ENCODE assay signal across 1 cellular context in the genomic region with DNA sequence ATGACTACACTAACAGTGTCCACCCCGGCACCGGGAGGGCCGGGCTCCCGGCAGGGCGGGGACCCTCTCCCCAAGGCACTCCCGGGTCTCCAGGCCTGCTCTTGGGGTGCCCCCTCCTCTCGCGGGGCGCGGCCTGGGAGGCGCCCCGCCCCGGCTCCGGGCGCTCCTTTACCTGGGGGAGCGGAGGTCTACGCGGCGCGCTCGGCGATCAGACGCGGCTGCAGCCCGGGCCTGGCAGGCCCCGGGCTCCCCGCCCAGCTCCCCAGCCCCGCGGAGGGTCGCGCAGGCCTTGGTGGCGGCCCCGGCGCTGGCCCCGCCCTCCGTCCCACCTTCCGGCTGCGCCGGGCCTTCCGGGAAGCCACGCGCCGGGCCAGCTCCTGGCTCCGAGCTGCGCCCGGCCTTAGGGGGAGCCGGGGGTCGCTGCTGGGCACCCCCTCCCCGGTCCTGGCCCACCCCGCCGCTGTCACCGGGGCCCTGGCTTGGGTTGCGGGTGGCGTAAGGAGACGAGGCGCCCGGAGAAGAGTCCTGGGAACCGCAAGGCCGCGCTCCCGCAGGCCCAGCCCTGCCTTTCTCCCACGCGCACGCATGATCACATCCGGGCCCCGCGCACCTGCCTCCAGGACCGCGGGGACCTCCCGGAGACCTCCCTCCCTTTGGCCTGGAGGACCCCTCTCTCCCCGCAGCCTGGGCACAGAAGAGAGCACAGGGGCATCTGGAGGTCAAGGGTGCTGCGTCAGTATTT.
TF ChIP-seq lines count a peak whose summit lies in the region.

A gene (minus strand): TSS at position 309 of the 742 bp plus-strand sequence. CDS start 6,848 bp downstream, outside the sequence.

TF ChIP-seq in HepG2, 621 proteins besides CTCF, POLR2A, EP300 and RAD21 (continued from another document and continues in another):
- no peak for TF ChIP-seq GATAD2A (CRISPR knock-in tag; IDR thresholded peaks at IDR 0.05)
- TF ChIP-seq FOXK2 (IDR thresholded peaks at IDR 0.05) = no peak
- no peak for TF ChIP-seq ZMYM2 (CRISPR knock-in tag; IDR thresholded peaks at IDR 0.05)
- no peak for TF ChIP-seq DNMT3B (CRISPR knock-in tag; conservative IDR thresholded peaks at IDR 0.05)
- TF ChIP-seq ZNF44 (CRISPR knock-in tag; IDR thresholded peaks at IDR 0.05) = no peak
- TF ChIP-seq NAIF1 (CRISPR knock-in tag; IDR thresholded peaks at IDR 0.05; ENCODE audit: borderline replicate concordance) = no peak
- TF ChIP-seq RBM22 (optimal IDR thresholded peaks at IDR 0.05; ENCODE audit: low read length) = peak; percentile 40
- 0 out of 2 replicates have a peak, but pooled peaks have one; percentile 19 for TF ChIP-seq HNF4G (IDR thresholded peaks at IDR 0.05; ENCODE audit: borderline replicate concordance, low read depth, low read length)
- TF ChIP-seq HNF4G (CRISPR knock-in tag; IDR thresholded peaks at IDR 0.05; ENCODE audit: borderline replicate concordance, low read depth) = no peak
- no peak for TF ChIP-seq SYNCRIP (IDR thresholded peaks at IDR 0.05; ENCODE audit: insufficient read depth, low read depth, low read length)
- no peak for TF ChIP-seq RORA (CRISPR knock-in tag; IDR thresholded peaks at IDR 0.05)
- TF ChIP-seq HOXA3 (CRISPR knock-in tag; IDR thresholded peaks at IDR 0.05) = peak; percentile 46
- TF ChIP-seq ZNF839 (CRISPR knock-in tag; IDR thresholded peaks at IDR 0.05; ENCODE audit: borderline replicate concordance) = no peak
- TF ChIP-seq, protein P1, sequence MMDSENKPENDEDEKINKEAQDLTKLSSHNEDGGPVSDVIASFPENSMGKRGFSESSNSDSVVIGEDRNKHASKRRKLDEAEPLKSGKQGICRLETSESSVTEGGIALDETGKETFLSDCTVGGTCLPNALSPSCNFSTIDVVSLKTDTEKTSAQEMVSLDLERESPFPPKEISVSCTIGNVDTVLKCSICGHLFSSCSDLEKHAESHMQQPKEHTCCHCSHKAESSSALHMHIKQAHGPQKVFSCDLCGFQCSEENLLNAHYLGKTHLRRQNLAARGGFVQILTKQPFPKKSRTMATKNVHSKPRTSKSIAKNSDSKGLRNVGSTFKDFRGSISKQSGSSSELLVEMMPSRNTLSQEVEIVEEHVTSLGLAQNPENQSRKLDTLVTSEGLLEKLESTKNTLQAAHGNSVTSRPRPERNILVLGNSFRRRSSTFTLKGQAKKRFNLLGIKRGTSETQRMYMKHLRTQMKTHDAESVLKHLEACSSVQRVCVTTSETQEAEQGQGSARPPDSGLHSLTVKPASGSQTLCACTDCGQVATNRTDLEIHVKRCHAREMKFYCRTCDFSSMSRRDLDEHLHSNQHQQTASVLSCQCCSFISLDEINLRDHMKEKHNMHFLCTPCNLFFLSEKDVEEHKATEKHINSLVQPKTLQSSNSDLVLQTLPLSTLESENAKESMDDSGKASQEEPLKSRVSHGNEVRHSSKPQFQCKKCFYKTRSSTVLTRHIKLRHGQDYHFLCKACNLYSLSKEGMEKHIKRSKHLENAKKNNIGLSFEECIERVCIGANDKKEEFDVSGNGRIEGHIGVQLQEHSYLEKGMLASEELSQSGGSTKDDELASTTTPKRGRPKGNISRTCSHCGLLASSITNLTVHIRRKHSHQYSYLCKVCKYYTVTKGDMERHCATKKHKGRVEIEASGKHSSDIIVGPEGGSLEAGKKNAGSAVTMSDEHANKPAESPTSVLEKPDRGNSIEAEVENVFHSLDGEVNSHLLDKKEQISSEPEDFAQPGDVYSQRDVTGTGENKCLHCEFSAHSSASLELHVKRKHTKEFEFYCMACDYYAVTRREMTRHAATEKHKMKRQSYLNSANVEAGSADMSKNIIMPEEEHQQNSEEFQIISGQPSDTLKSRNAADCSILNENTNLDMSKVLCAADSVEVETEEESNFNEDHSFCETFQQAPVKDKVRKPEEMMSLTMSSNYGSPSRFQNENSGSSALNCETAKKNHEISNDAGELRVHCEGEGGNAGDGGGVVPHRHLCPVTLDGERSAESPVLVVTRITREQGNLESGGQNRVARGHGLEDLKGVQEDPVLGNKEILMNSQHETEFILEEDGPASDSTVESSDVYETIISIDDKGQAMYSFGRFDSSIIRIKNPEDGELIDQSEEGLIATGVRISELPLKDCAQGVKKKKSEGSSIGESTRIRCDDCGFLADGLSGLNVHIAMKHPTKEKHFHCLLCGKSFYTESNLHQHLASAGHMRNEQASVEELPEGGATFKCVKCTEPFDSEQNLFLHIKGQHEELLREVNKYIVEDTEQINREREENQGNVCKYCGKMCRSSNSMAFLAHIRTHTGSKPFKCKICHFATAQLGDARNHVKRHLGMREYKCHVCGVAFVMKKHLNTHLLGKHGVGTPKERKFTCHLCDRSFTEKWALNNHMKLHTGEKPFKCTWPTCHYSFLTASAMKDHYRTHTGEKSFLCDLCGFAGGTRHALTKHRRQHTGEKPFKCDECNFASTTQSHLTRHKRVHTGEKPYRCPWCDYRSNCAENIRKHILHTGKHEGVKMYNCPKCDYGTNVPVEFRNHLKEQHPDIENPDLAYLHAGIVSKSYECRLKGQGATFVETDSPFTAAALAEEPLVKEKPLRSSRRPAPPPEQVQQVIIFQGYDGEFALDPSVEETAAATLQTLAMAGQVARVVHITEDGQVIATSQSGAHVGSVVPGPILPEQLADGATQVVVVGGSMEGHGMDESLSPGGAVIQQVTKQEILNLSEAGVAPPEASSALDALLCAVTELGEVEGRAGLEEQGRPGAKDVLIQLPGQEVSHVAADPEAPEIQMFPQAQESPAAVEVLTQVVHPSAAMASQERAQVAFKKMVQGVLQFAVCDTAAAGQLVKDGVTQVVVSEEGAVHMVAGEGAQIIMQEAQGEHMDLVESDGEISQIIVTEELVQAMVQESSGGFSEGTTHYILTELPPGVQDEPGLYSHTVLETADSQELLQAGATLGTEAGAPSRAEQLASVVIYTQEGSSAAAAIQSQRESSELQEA (CRISPR knock-in tag; IDR thresholded peaks at IDR 0.05; ENCODE audit: not compliant biosample characterization) = no peak
- no peak for TF ChIP-seq JARID2 (CRISPR knock-in tag; IDR thresholded peaks at IDR 0.05; ENCODE audit: insufficient replicate concordance)
- TF ChIP-seq HHEX (CRISPR knock-in tag; IDR thresholded peaks at IDR 0.05) = no peak
- 0 out of 2 replicates have a peak, but pooled peaks have one; percentile 46 for TF ChIP-seq ZNF33B (CRISPR knock-in tag; IDR thresholded peaks at IDR 0.05)
- TF ChIP-seq ZNF552 (CRISPR knock-in tag; IDR thresholded peaks at IDR 0.05; ENCODE audit: borderline replicate concordance) = no peak
- no peak for TF ChIP-seq ZNF496 (CRISPR knock-in tag; IDR thresholded peaks at IDR 0.05; ENCODE audit: insufficient replicate concordance)
- TF ChIP-seq FOXJ3 (CRISPR knock-in tag; IDR thresholded peaks at IDR 0.05; ENCODE audit: borderline replicate concordance) = no peak
- no peak for TF ChIP-seq RELA (CRISPR knock-in tag; IDR thresholded peaks at IDR 0.05)
- no peak; the same call in 1 of the 2 replicates for TF ChIP-seq SP2 (CRISPR knock-in tag; IDR thresholded peaks at IDR 0.05)
- TF ChIP-seq HMG20B (CRISPR knock-in tag; conservative IDR thresholded peaks at IDR 0.05) = no peak
- no peak for TF ChIP-seq ZNF510 (CRISPR knock-in tag; IDR thresholded peaks at IDR 0.05; ENCODE audit: low read depth)
- no peak for TF ChIP-seq STAG1 (CRISPR knock-in tag; IDR thresholded peaks at IDR 0.05)
- TF ChIP-seq, protein P2, sequence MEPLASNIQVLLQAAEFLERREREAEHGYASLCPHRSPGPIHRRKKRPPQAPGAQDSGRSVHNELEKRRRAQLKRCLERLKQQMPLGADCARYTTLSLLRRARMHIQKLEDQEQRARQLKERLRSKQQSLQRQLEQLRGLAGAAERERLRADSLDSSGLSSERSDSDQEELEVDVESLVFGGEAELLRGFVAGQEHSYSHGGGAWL (CRISPR knock-in tag; IDR thresholded peaks at IDR 0.05) = peak; percentile 81; the same call in 1 of the 2 replicates
- TF ChIP-seq, protein P3, sequence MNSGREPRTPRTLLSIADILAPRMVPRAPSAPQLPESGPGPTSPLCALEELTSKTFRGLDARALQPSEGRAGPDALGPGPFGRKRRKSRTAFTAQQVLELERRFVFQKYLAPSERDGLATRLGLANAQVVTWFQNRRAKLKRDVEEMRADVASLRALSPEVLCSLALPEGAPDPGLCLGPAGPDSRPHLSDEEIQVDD (CRISPR knock-in tag; IDR thresholded peaks at IDR 0.05; ENCODE audit: borderline replicate concordance) = no peak
- no peak for TF ChIP-seq MAFK (conservative IDR thresholded peaks at IDR 0.05 in 1 of 2, IDR thresholded peaks at IDR 0.05 in 1 of 2; ENCODE audit: low read length in 2 of 2)
- TF ChIP-seq CENPT (CRISPR knock-in tag; IDR thresholded peaks at IDR 0.05; ENCODE audit: low read depth) = no peak
- peak; percentile 72; the same call in 1 of the 2 replicates for TF ChIP-seq ZNF543 (CRISPR knock-in tag; IDR thresholded peaks at IDR 0.05)
- TF ChIP-seq, protein P4, sequence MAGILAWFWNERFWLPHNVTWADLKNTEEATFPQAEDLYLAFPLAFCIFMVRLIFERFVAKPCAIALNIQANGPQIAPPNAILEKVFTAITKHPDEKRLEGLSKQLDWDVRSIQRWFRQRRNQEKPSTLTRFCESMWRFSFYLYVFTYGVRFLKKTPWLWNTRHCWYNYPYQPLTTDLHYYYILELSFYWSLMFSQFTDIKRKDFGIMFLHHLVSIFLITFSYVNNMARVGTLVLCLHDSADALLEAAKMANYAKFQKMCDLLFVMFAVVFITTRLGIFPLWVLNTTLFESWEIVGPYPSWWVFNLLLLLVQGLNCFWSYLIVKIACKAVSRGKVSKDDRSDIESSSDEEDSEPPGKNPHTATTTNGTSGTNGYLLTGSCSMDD (CRISPR knock-in tag; IDR thresholded peaks at IDR 0.05) = no peak
- TF ChIP-seq, protein P5, sequence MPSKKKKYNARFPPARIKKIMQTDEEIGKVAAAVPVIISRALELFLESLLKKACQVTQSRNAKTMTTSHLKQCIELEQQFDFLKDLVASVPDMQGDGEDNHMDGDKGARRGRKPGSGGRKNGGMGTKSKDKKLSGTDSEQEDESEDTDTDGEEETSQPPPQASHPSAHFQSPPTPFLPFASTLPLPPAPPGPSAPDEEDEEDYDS (CRISPR knock-in tag; IDR thresholded peaks at IDR 0.05) = no peak
- no peak for TF ChIP-seq RARG (CRISPR knock-in tag; IDR thresholded peaks at IDR 0.05; ENCODE audit: low read depth)
- TF ChIP-seq ZNF878 (CRISPR knock-in tag; IDR thresholded peaks at IDR 0.05) = no peak
- TF ChIP-seq SALL1 (CRISPR knock-in tag; IDR thresholded peaks at IDR 0.05) = peak; percentile 24; the same call in 1 of the 2 replicates
- no peak for TF ChIP-seq ZNF326 (CRISPR knock-in tag; IDR thresholded peaks at IDR 0.05; ENCODE audit: borderline replicate concordance)
- TF ChIP-seq ZNF713 (CRISPR knock-in tag; IDR thresholded peaks at IDR 0.05) = no peak
- TF ChIP-seq GFI1 (CRISPR knock-in tag; IDR thresholded peaks at IDR 0.05; ENCODE audit: borderline replicate concordance) = no peak
- TF ChIP-seq MTF2 (CRISPR knock-in tag; IDR thresholded peaks at IDR 0.05; ENCODE audit: borderline replicate concordance) = no peak
- no peak for TF ChIP-seq ZSCAN30 (CRISPR knock-in tag; IDR thresholded peaks at IDR 0.05)
- TF ChIP-seq, protein P6, sequence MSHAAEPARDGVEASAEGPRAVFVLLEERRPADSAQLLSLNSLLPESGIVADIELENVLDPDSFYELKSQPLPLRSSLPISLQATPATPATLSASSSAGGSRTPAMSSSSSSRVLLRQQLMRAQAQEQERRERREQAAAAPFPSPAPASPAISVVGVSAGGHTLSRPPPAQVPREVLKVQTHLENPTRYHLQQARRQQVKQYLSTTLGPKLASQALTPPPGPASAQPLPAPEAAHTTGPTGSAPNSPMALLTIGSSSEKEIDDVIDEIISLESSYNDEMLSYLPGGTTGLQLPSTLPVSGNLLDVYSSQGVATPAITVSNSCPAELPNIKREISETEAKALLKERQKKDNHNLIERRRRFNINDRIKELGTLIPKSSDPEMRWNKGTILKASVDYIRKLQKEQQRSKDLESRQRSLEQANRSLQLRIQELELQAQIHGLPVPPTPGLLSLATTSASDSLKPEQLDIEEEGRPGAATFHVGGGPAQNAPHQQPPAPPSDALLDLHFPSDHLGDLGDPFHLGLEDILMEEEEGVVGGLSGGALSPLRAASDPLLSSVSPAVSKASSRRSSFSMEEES (CRISPR knock-in tag; IDR thresholded peaks at IDR 0.05) = no peak
- TF ChIP-seq ZFAT (CRISPR knock-in tag; conservative IDR thresholded peaks at IDR 0.05) = no peak
- TF ChIP-seq HOXD1 (CRISPR knock-in tag; IDR thresholded peaks at IDR 0.05) = peak; percentile 67; the same call in 1 of the 2 replicates
- TF ChIP-seq BHLHE40 (IDR thresholded peaks at IDR 0.05; ENCODE audit: low read length) = no peak
- TF ChIP-seq MIER2 (CRISPR knock-in tag; IDR thresholded peaks at IDR 0.05) = no peak
- no peak for TF ChIP-seq NR3C1 (CRISPR knock-in tag; IDR thresholded peaks at IDR 0.05)
- no peak for TF ChIP-seq FOXM1 (CRISPR knock-in tag; IDR thresholded peaks at IDR 0.05)
- TF ChIP-seq ZNF432 (CRISPR knock-in tag; IDR thresholded peaks at IDR 0.05; ENCODE audit: borderline replicate concordance) = no peak
- TF ChIP-seq, protein P7, sequence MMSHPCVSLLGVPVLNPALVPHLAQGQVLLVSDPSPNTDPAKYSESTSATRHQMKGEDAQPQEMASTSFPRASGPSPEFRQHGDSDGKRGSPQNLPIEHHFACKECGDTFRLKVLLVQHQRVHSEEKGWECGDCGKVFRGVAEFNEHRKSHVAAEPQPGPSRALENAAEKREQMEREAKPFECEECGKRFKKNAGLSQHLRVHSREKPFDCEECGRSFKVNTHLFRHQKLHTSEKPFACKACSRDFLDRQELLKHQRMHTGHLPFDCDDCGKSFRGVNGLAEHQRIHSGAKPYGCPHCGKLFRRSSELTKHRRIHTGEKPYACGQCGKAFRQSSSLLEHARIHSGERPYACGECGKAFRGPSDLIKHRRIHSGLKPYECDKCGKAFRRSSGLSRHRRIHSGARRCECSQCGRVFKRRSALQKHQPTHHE (CRISPR knock-in tag; IDR thresholded peaks at IDR 0.05; ENCODE audit: borderline replicate concordance) = no peak
- no peak for TF ChIP-seq ZSCAN29 (CRISPR knock-in tag; conservative IDR thresholded peaks at IDR 0.05)
- peak; percentile 56 for TF ChIP-seq DMAP1 (CRISPR knock-in tag; IDR thresholded peaks at IDR 0.05)
- TF ChIP-seq MBNL3 (CRISPR knock-in tag; conservative IDR thresholded peaks at IDR 0.05) = no peak
